Comparison of ENCODE assay signal across 8 cellular contexts in the genomic region with DNA sequence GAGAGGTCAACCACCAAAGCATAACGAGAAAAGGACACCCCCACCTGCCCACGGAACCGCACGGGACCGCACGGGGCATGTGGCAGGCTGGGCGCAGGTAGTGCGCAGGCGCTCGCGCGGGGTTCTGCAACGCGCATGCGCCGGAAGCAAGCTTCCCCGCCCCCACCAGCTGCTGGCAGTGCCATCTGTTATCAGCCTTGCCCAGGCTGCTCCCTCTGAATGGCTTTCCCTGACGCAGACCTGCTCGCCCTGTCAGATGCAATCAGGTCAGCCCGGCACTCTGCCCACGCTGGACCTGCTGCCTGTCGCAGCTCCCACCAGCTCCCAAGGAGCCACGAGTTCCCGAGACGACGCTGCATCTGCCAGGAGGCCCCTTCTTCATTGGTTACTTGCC. TPM values are rescaled to one million over a fixed set of nuclear protein-coding genes. Genes with fewer than 3 reads are reported as not detected.
DNase-seq lines count a peak whose midpoint lies in the region; ATAC-seq, FAIRE-seq and TF ChIP-seq lines count a peak whose summit lies in the region.

No MANE protein-coding gene starts in this region.

- CTCF ChIA-PET in CD4-positive, alpha-beta memory T cell (lab: Charles Lee; ENCODE audit: partially characterized antibody) = interaction anchor here (0.9 to 2.0 kb wide), 4 partner anchors 10 to 233 kb away, joined by 3 to 7 read pairs (median 4); no protein-coding TSS in a partner anchor
- CTCF ChIA-PET in GM12878 (lab: Yijun Ruan, JAX) = interaction anchor here (1.4 to 1.7 kb wide), 3 partner anchors 10 to 15 kb away, joined by 3 to 7 read pairs (median 5); no protein-coding TSS in a partner anchor

- peaks cover 26 to 87% (median 57%) of the 10 kb centered on the region in 4 donors for H3K4me1 Mint-ChIP-seq in CD4-positive, alpha-beta memory T cell

- TF ChIP-seq RAD21 in GM12878 (IDR thresholded peaks at IDR 0.05; ENCODE audit: insufficient read depth, low read depth, low read length) = no peak

- under 1% methylated on average over 26 of the region's 26 CpGs for WGBS in GM12878 (ENCODE audit: insufficient coverage, insufficient replicate concordance, low lambda C conversion rate, missing lambda C conversion rate)
- no CpG with 5 or more reads among the region's 26 CpGs for WGBS in gastroesophageal sphincter (ENCODE audit: low coverage in 1 of 2), 2 donors

- peaks cover 65% of the 10 kb centered on the region for H3K4me1 ChIP-seq in CD4-positive, alpha-beta memory T cell (ENCODE audit: insufficient read depth, low read length)
- peaks cover 20% of the 10 kb centered on the region for H3K4me1 ChIP-seq in GM12878 (ENCODE audit: control insufficient read depth, insufficient read depth, low read length)
- peaks cover 0 to 38% (median 11%) of the 10 kb centered on the region in 3 donors for H3K4me1 ChIP-seq in gastroesophageal sphincter

- peaks cover 1 to 4% of the 10 kb centered on the region in 2 donors for H3K27me3 Mint-ChIP-seq in CD4-positive, alpha-beta memory T cell

- H3K9ac ChIP-seq in GM12878 (ENCODE audit: control insufficient read depth, insufficient read depth, low read length) = no peak overlapping the region; the same call in 1 of the 2 replicates

- H3K4me2 ChIP-seq in GM12878 (ENCODE audit: control insufficient read depth, insufficient read depth) = peak overlapping the region; percentile 95

- peak overlapping the region; percentile 83 for H2AFZ ChIP-seq in GM12878 (ENCODE audit: control insufficient read depth, low read depth, low read length)

- peak overlapping the region in 1 of 2 donors; percentile 48 for H3K4me3 ChIP-seq in CD4-positive, alpha-beta memory T cell (ENCODE audit: low read length in 2 of 2)
- H3K4me3 ChIP-seq in GM12878 (no peak overlapping the region), gastroesophageal sphincter (no peak overlapping the region), foreskin fibroblast (ENCODE audit: low read depth in 1 of 2, low read length in 2 of 2) (no peak overlapping the region)

- in situ Hi-C loops in GM12878 (cut with MboI) = no loop called here

- no peaks in the 10 kb centered on the region for H3K27me3 ChIP-seq in CD4-positive, alpha-beta memory T cell (ENCODE audit: insufficient read depth, low read length)
- H3K27me3 ChIP-seq in GM12878 (replicated peaks in 1 of 2; ENCODE audit: control insufficient read depth in 2 of 2, insufficient read depth in 2 of 2, low read length in 1 of 2) (no peaks in the 10 kb centered on the region), gastroesophageal sphincter (no peaks in the 10 kb centered on the region)

- ATAC-seq in HG02870 (IDR thresholded peaks at IDR 0.05; ENCODE audit: unreplicated experiment) (peak; percentile 29), GM12878 (no peak), gastroesophageal sphincter (no peak)

- no peaks in the 10 kb centered on the region for H3K9me3 ChIP-seq in CD4-positive, alpha-beta memory T cell (ENCODE audit: control insufficient read depth in 1 of 2, low read length in 2 of 2)
- H3K9me3 ChIP-seq in GM12878 (replicated peaks; ENCODE audit: control insufficient read depth, insufficient read depth, low read length) = no peaks in the 10 kb centered on the region
- no peaks in the 10 kb centered on the region for H3K9me3 ChIP-seq in gastroesophageal sphincter

- SMC1A ChIA-PET in GM12878 (lab: Charles Lee; ENCODE audit: uncharacterized antibody, unreplicated experiment) = interaction anchor here (1.0 to 1.9 kb wide), 7 partner anchors 11 to 36 kb away, joined by 3 to 9 read pairs (median 5); no protein-coding TSS in a partner anchor

- intact Hi-C loops in CD4-positive, alpha-beta memory T cell (cut with micrococcal nuclease) = loop anchor here (1.0 to 10.0 kb wide), 3 partner anchors 13 to 69 kb away; no protein-coding TSS in a partner anchor
- intact Hi-C loops in GM12878 (cut with micrococcal nuclease; ENCODE audit: unreplicated experiment) = no loop called here

- RAD21 ChIA-PET in GM12878 (lab: Charles Lee; ENCODE audit: unreplicated experiment) = interaction anchor here (1.0 to 1.5 kb wide), 2 partner anchors 13 to 32 kb away, joined by 4 to 12 read pairs; no protein-coding TSS in a partner anchor

- H3K4me3 Mint-ChIP-seq in CD4-positive, alpha-beta memory T cell = peak overlapping the region in 7 of 8 donors; percentile 87 to 93 (median 90)

- DNase-seq in CD4-positive, alpha-beta memory T cell = peak in 2 of 5 donors; percentile 46 to 59
- peak; percentile 87 for DNase-seq in NCI-H748 (lab: John Stamatoyannopoulos, UW; ENCODE audit: unreplicated experiment)
- no peak for DNase-seq in GM12878 (ENCODE audit: low read depth, low spot score)
- DNase-seq in stimulated activated CD4-positive, alpha-beta T cell treated with anti-CD3 and anti-CD28 coated beads, Interleukin-15, amount 100 ng/mL, for 24 hours = peak; percentile 59
- DNase-seq in GM12891 (ENCODE audit: insufficient read length, low spot score) = no peak
- DNase-seq in foreskin fibroblast = no peak

- H4K20me1 ChIP-seq in GM12878 (ENCODE audit: control insufficient read depth, insufficient read depth) = no peaks in the 10 kb centered on the region

- no peaks in the 10 kb centered on the region for H3K36me3 ChIP-seq in CD4-positive, alpha-beta memory T cell (ENCODE audit: insufficient read depth, low read length)
- peaks cover 0 to 5% of the 10 kb centered on the region in 2 experiments; a peak in 1 of 4 replicates for H3K36me3 ChIP-seq in GM12878 (ENCODE audit: control insufficient read depth in 2 of 2, insufficient read depth in 2 of 2, low read length in 1 of 2)
- peaks cover 0 to 5% of the 10 kb centered on the region in 2 donors for H3K36me3 ChIP-seq in gastroesophageal sphincter

- TF ChIP-seq POLR2A in GM12878 (IDR thresholded peaks at IDR 0.05; ENCODE audit: low read depth, low read length) (no peak), GM12891 (IDR thresholded peaks at IDR 0.05; ENCODE audit: low read depth, low read length) (no peak), gastroesophageal sphincter (IDR thresholded peaks at IDR 0.05) (no peak)

- H3K79me2 ChIP-seq in GM12878 (ENCODE audit: control insufficient read depth, insufficient read depth, low read length) = peaks cover 11% of the 10 kb centered on the region

- no TSS peak for BruUV-seq in GM12878 (replicated peaks; lab: Mats Ljungman, UMichigan)

- H3K9me3 Mint-ChIP-seq in CD4-positive, alpha-beta memory T cell = no peaks in the 10 kb centered on the region

- FAIRE-seq in GM12878 (lab: Jason Lieb, UNC) (no peak), GM12891 (lab: Jason Lieb, UNC) (no peak)

- H3K27ac ChIP-seq in CD4-positive, alpha-beta memory T cell (ENCODE audit: low read depth, low read length) = peak overlapping the region; percentile 64
- H3K27ac ChIP-seq in GM12878 (ENCODE audit: control insufficient read depth, insufficient read depth) = peak overlapping the region; percentile 61
- peak overlapping the region in 1 of 4 donors; percentile 40 for H3K27ac ChIP-seq in gastroesophageal sphincter

- peak overlapping the region; percentile 88 to 100 (median 98) for H3K27ac Mint-ChIP-seq in CD4-positive, alpha-beta memory T cell

- POLR2A ChIA-PET in CD4-positive, alpha-beta memory T cell (lab: Charles Lee; ENCODE audit: partially characterized antibody) = interaction anchor here (0.8 to 7.6 kb wide), 9 partner anchors 13 to 394 kb away, joined by 3 to 82 read pairs (median 3); a partner anchor contains a TSS
- POLR2A ChIA-PET in GM12878 (lab: Charles Lee) = interaction anchor here (1.4 to 2.3 kb wide), 4 partner anchors 10 to 31 kb away, joined by 4 to 17 read pairs (median 6); no protein-coding TSS in a partner anchor

- no peak for TF ChIP-seq CTCF in GM12878 (IDR thresholded peaks at IDR 0.05 in 2 of 3, conservative IDR thresholded peaks at IDR 0.05 in 1 of 3; ENCODE audit: control insufficient read depth in 2 of 3, extremely low read depth in 1 of 3, insufficient read depth in 1 of 3, low read depth in 3 of 3, low read length in 3 of 3)
- no peak for TF ChIP-seq CTCF in gastroesophageal sphincter (IDR thresholded peaks at IDR 0.05)
- no peak for TF ChIP-seq CTCF in foreskin fibroblast (IDR thresholded peaks at IDR 0.05; ENCODE audit: low read depth, low read length)

- H3K36me3 Mint-ChIP-seq in CD4-positive, alpha-beta memory T cell = no peaks in the 10 kb centered on the region

- no peak for TF ChIP-seq EP300 in GM12878 (IDR thresholded peaks at IDR 0.05; ENCODE audit: borderline replicate concordance in 1 of 2, control insufficient read depth in 1 of 2, low read depth in 2 of 2, low read length in 2 of 2)
- TF ChIP-seq EP300 in gastroesophageal sphincter (IDR thresholded peaks at IDR 0.05) = no peak

TF ChIP-seq in GM12878, 131 proteins besides CTCF, POLR2A, EP300 and RAD21 (continues in another document):
- 0 out of 2 replicates have a peak, but pooled peaks have one; percentile 65 for TF ChIP-seq SMARCA5 (IDR thresholded peaks at IDR 0.05)

TF ChIP-seq in GM12891, 5 proteins besides CTCF, POLR2A, EP300 and RAD21:
- no peak for TF ChIP-seq POU2F2 (IDR thresholded peaks at IDR 0.05; ENCODE audit: low read depth, low read length)
- no peak for TF ChIP-seq SPI1 (IDR thresholded peaks at IDR 0.05; ENCODE audit: low read depth, low read length)
- no peak for TF ChIP-seq TAF1 (IDR thresholded peaks at IDR 0.05; ENCODE audit: low read depth, low read length)
- TF ChIP-seq PAX5 (IDR thresholded peaks at IDR 0.05; ENCODE audit: insufficient read depth, low read length, severe bottlenecking) = no peak
- TF ChIP-seq POLR2AphosphoS5 (IDR thresholded peaks at IDR 0.05; ENCODE audit: low read depth, low read length) = no peak

RNA-seq across cellular contexts. Expression of a gene that starts 22.8 kb away (rescaled TPM):
- 10 to 100 TPM; 18.8 to 23.0 TPM for total RNA-seq in CD4-positive, alpha-beta memory T cell
- polyA plus RNA-seq in CD4-positive, alpha-beta memory T cell = 10 to 100 TPM in 1 of 2 donors, 1 to 10 TPM in 1; 2.7 to 13.5 TPM
- total RNA-seq in GM12878 (2013; cell fraction: nucleolus; rRNA removed) = 8.2 and 14.4 TPM in 2 replicates
- total RNA-seq in GM12878 (2014; rRNA removed) = 1.7 and 2.9 TPM in 2 replicates
- 0.92 and 1.5 TPM in 2 replicates for total RNA-seq in GM12878 (2014; rRNA removed; fragmentation: Illumina TruSeq; extraction: Trizol)
- 4.0 and 5.7 TPM in 2 replicates for total RNA-seq in GM12878 (2021)
- 3.3 TPM for polyA plus RNA-seq in GM12878 (2011; ENCODE audit: low read depth)
- polyA plus RNA-seq in GM12878 (2011; rRNA removed) = 4.8 and 6.1 TPM in 2 replicates
- polyA plus RNA-seq in GM12878 (2011; cell fraction: cytosol; rRNA removed) = 4.7 and 10.5 TPM in 2 replicates
- 19.4 TPM in 2 replicates for polyA plus RNA-seq in GM12878 (2011; cell fraction: nucleus; rRNA removed)
- polyA plus RNA-seq in GM12878 (2012) = 4.5 and 5.3 TPM in 2 replicates
- polyA plus RNA-seq in GM12878 (2014; fragmentation: Illumina TruSeq; extraction: Trizol) = 2.8 and 3.0 TPM in 2 replicates
- under 1 TPM; 0.16 to 0.48 TPM for polyA plus RNA-seq in GM12878 (2014; fragmentation: Nextera tagmentation; extraction: Ambion mirVana)
- 2.5 and 3.2 TPM in 2 replicates for polyA plus RNA-seq in GM12878 (2014; rRNA removed)
- 1 to 10 TPM; 2.3 TPM for polyA plus RNA-seq in GM12878 (2016; fragmentation: Nextera tagmentation; extraction: Ambion mirVana)
- 17.5 and 21.4 TPM in 2 replicates for polyA minus RNA-seq in GM12878 (2011; rRNA and poly(A)+ RNA removed)
- 9.3 and 12.0 TPM in 2 replicates for polyA minus RNA-seq in GM12878 (2011; cell fraction: cytosol; rRNA and poly(A)+ RNA removed)
- polyA minus RNA-seq in GM12878 (2011; cell fraction: nucleus; rRNA and poly(A)+ RNA removed) = 21.4 and 38.0 TPM in 2 replicates
- polyA plus RNA-seq in GM12891 (2012; ENCODE audit: low read depth, missing spikeins) = 2.7 TPM
- total RNA-seq in gastroesophageal sphincter = 10 to 100 TPM; 12.5 to 20.3 (median 15.5) TPM

Comparison
In these comparisons a context has a peak if more than half of its experiments do, and no peak if none do; other contexts are left out.
1. DNase-seq: peak in NCI-H748 (single experiment) and stimulated activated CD4-positive, alpha-beta T cell treated with anti-CD3 and anti-CD28 coated beads, Interleukin-15, amount 100 ng/mL, for 24 hours (single experiment); none in GM12878 (single experiment), GM12891 (single experiment) and foreskin fibroblast (0 of 2).